In the genomic region with DNA sequence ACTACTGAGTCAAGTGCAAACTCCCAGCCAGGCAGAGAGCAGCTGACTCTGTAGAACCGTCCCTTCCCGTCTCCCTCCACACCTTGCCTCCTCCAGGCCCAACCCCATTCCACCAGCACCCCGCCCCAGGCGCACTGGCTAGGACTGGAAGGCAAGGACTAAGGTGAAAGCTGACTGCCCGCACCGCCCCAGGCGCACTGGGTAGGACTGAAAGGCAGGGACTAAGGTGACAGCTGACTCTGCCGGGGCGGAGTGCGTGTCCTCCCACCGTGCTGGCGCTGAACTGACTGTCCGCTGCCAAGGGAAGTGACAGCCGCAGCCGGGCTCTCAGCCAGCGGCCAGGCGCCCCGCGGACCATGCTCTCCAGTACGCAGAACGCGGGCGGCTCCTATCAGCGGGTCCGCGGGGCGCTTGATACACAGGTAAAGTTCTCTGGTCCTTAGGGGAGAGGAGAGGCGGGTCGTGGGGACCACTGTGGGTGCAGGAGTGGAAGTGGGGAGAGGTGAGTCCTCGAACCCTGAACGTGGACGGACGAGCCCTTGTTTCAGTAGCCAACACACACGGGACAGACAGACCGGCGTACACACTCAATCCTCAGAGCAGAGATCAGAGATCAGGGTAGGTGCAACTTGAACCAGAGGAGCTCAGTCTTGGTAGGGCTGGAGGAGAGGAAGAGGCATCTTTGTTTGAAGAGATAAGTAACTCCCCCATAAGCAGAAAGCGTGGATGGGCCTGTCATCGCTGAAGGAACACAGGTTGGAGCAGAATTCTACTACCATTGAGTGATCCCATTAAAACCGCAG, we compare ENCODE assay signal across 11 cellular contexts. TPM values are rescaled to one million over a fixed set of nuclear protein-coding genes. Genes with fewer than 3 reads are reported as not detected.
A peak's percentile ranks its signal among the peaks of the same experiment; 100 is the strongest.
DNase-seq lines count a peak whose midpoint lies in the region; ATAC-seq and TF ChIP-seq lines count a peak whose summit lies in the region.
"Had no signal": no experiment of that assay in that cellular context is flagged by ENCODE, and none has a peak within 500 bp of the region (broad histone marks: within the 10 kb centered on the region; RNA-seq: fewer than 3 reads in every experiment).

No MANE protein-coding gene starts in this region.

- in situ Hi-C loops in mammary epithelial cell (cut with MboI; ENCODE audit: low sequenced_read_pairs in 2 of 2) = no loop called here

- H3K9me3 Mint-ChIP-seq in stimulated activated memory B cell treated with anti-CD40 and anti-IgM and Interleukin-4, amounts not matched to agents 10 μg/mL and 1 μg/mL and 100 μg/mL, for 72 hours = no peaks in the 10 kb centered on the region
- H3K9me3 Mint-ChIP-seq in CD8-positive, alpha-beta memory T cell = no peaks in the 10 kb centered on the region
- H3K9me3 Mint-ChIP-seq: activated naive CD4-positive, alpha-beta T cell treated with anti-CD3 and anti-CD28 coated beads for 36 hours had no signal

- no peaks in the 10 kb centered on the region for H3K79me2 ChIP-seq in mammary epithelial cell (ENCODE audit: insufficient read depth, low read length)

- intact Hi-C loops in mammary epithelial cell (cut with micrococcal nuclease) = no loop called here

- no peaks in the 10 kb centered on the region for H3K36me3 Mint-ChIP-seq in stimulated activated memory B cell treated with anti-CD40 and anti-IgM and Interleukin-4, amounts not matched to agents 10 μg/mL and 1 μg/mL and 100 μg/mL, for 72 hours
- H3K36me3 Mint-ChIP-seq in CD8-positive, alpha-beta memory T cell = no peaks in the 10 kb centered on the region

- H3K4me1 Mint-ChIP-seq in stimulated activated memory B cell treated with anti-CD40 and anti-IgM and Interleukin-4, amounts not matched to agents 10 μg/mL and 1 μg/mL and 100 μg/mL, for 72 hours = no peaks in the 10 kb centered on the region
- no peaks in the 10 kb centered on the region for H3K4me1 Mint-ChIP-seq in CD8-positive, alpha-beta memory T cell

- H3K27me3 Mint-ChIP-seq in stimulated activated memory B cell treated with anti-CD40 and anti-IgM and Interleukin-4, amounts not matched to agents 10 μg/mL and 1 μg/mL and 100 μg/mL, for 72 hours = peaks cover 46% of the 10 kb centered on the region
- peaks cover 7 to 33% of the 10 kb centered on the region in 2 donors for H3K27me3 Mint-ChIP-seq in CD8-positive, alpha-beta memory T cell

- peak overlapping the region; percentile 71 for H3K4me2 ChIP-seq in mammary epithelial cell (ENCODE audit: insufficient read depth, low read depth, low read length)
- H3K4me2 ChIP-seq: A549 had no signal

- CTCF ChIA-PET in mammary epithelial cell (lab: Charles Lee; ENCODE audit: low non-redundant PET) = no interaction called here
- CTCF ChIA-PET in CD8-positive, alpha-beta memory T cell (lab: Charles Lee) = no interaction called here

- peak overlapping the region; percentile 40 for H2AFZ ChIP-seq in mammary epithelial cell (ENCODE audit: low read depth, low read length)

- DNase-seq in NCI-H2029 treated with DMSO at 0.1 percent for 48 hours (lab: John Stamatoyannopoulos, UW) (peak; percentile 8), NCI-H2029 (lab: John Stamatoyannopoulos, UW) (no peak), mammary epithelial cell (peak; percentile 28), islet precursor cell (peak; percentile 88), NCI-H1048 (lab: John Stamatoyannopoulos, UW) (no peak)
- no peak for DNase-seq in CD8-positive, alpha-beta memory T cell
- DNase-seq: activated naive CD4-positive, alpha-beta T cell treated with anti-CD3 and anti-CD28 coated beads for 36 hours had no signal

- H3K9ac ChIP-seq in mammary epithelial cell (ENCODE audit: insufficient read depth, low read length) = no peak overlapping the region

- H3K4me3 Mint-ChIP-seq in stimulated activated memory B cell treated with anti-CD40 and anti-IgM and Interleukin-4, amounts not matched to agents 10 μg/mL and 1 μg/mL and 100 μg/mL, for 72 hours = no peak overlapping the region
- H3K4me3 Mint-ChIP-seq in CD8-positive, alpha-beta memory T cell = no peak overlapping the region
- H3K4me3 Mint-ChIP-seq: activated naive CD4-positive, alpha-beta T cell treated with anti-CD3 and anti-CD28 coated beads for 36 hours had no signal

- H3K27me3 ChIP-seq in mammary epithelial cell (ENCODE audit: insufficient read depth, low read length) = peaks cover 5% of the 10 kb centered on the region
- H3K27me3 ChIP-seq in CD8-positive, alpha-beta memory T cell (ENCODE audit: insufficient read depth, low read length, poor library complexity, severe bottlenecking) = no peaks in the 10 kb centered on the region

- H3K36me3 ChIP-seq in mammary epithelial cell (ENCODE audit: insufficient read depth, low read length) = no peaks in the 10 kb centered on the region
- H3K36me3 ChIP-seq in CD8-positive, alpha-beta memory T cell (ENCODE audit: insufficient read depth, low read length) = no peaks in the 10 kb centered on the region

- H3K27ac ChIP-seq in mammary epithelial cell (ENCODE audit: insufficient read depth, low read depth, low read length) = no peak overlapping the region
- H3K27ac ChIP-seq in CD8-positive, alpha-beta memory T cell (ENCODE audit: low read depth, low read length) = no peak overlapping the region
- H3K27ac ChIP-seq: A549 had no signal

- H4K20me1 ChIP-seq in mammary epithelial cell (ENCODE audit: insufficient read depth, low read length) = no peaks in the 10 kb centered on the region

- POLR2A ChIA-PET in CD8-positive, alpha-beta memory T cell (lab: Charles Lee) = interaction anchor here (0.6 kb wide), 1 partner anchor 13 kb away, joined by 3 read pairs; no protein-coding TSS in a partner anchor

- no peak for TF ChIP-seq CTCF in mammary epithelial cell (conservative IDR thresholded peaks at IDR 0.05 in 1 of 2, IDR thresholded peaks at IDR 0.05 in 1 of 2; ENCODE audit: extremely low read depth in 1 of 2, insufficient read depth in 1 of 2, low read depth in 1 of 2, low read length in 2 of 2)

- WGBS in mammary epithelial cell (ENCODE audit: low coverage, missing lambda C conversion rate) = 42% methylated on average over 17 of the region's 39 CpGs

- H3K27ac Mint-ChIP-seq in stimulated activated memory B cell treated with anti-CD40 and anti-IgM and Interleukin-4, amounts not matched to agents 10 μg/mL and 1 μg/mL and 100 μg/mL, for 72 hours = no peak overlapping the region
- H3K27ac Mint-ChIP-seq in CD8-positive, alpha-beta memory T cell = no peak overlapping the region
- H3K27ac Mint-ChIP-seq: activated naive CD4-positive, alpha-beta T cell treated with anti-CD3 and anti-CD28 coated beads for 36 hours had no signal

- dilution Hi-C loops in mammary epithelial cell (cut with HindIII; ENCODE audit: low sequenced_read_pairs) = no loop called here

- peak overlapping the region in 1 of 3 experiments; percentile 21 for H3K4me3 ChIP-seq in mammary epithelial cell (replicated peaks in 1 of 3; ENCODE audit: insufficient read depth in 1 of 3, low read depth in 2 of 3, low read length in 3 of 3)
- no peak overlapping the region for H3K4me3 ChIP-seq in CD8-positive, alpha-beta memory T cell (ENCODE audit: low read length)
- H3K4me3 ChIP-seq: A549 had no signal

- peaks cover 3% of the 10 kb centered on the region for H3K4me1 ChIP-seq in mammary epithelial cell (ENCODE audit: insufficient read depth, low read length)
- no peaks in the 10 kb centered on the region for H3K4me1 ChIP-seq in CD8-positive, alpha-beta memory T cell (ENCODE audit: insufficient read depth, low read length)
- H3K4me1 ChIP-seq: A549 had no signal

- no TSS peak for BruUV-seq in mammary epithelial cell (replicated peaks; lab: Mats Ljungman, UMichigan)

- no peaks in the 10 kb centered on the region for H3K9me3 ChIP-seq in mammary epithelial cell (replicated peaks; ENCODE audit: insufficient read depth, low read length)
- H3K9me3 ChIP-seq in CD8-positive, alpha-beta memory T cell (ENCODE audit: low read length) = no peaks in the 10 kb centered on the region
- H3K9me3 ChIP-seq: A549 had no signal

- peak; percentile 19 for ATAC-seq in stimulated activated memory B cell treated with anti-CD40 and anti-IgM and Interleukin-4, amounts not matched to agents 10 μg/mL and 1 μg/mL and 100 μg/mL, for 72 hours
- ATAC-seq in GM21737 (IDR thresholded peaks at IDR 0.05; ENCODE audit: unreplicated experiment) = no peak
- ATAC-seq: A549 had no signal

RNA-seq across cellular contexts. Expression of a gene that starts 58.0 kb away (rescaled TPM):
- total RNA-seq in mammary epithelial cell = 1 to 10 TPM; 1.3 to 2.0 TPM
- 0.71 TPM for polyA plus RNA-seq in mammary epithelial cell
- polyA minus RNA-seq in mammary epithelial cell = not detected
- 1 to 10 TPM; 1.9 TPM for total RNA-seq in CD8-positive, alpha-beta memory T cell
- polyA plus RNA-seq in CD8-positive, alpha-beta memory T cell = 2.2 TPM
- total RNA-seq: RPMI7951 had no signal

Comparison
In these comparisons a context has a peak if more than half of its experiments do, and no peak if none do; other contexts are left out.
1. DNase-seq: peak in NCI-H2029 treated with DMSO at 0.1 percent for 48 hours (single experiment), mammary epithelial cell (single experiment) and islet precursor cell (single experiment); none in NCI-H2029 (single experiment), NCI-H1048 (single experiment) and CD8-positive, alpha-beta memory T cell (0 of 5).